Comparison of ENCODE assay signal across 8 cellular contexts in the genomic region with DNA sequence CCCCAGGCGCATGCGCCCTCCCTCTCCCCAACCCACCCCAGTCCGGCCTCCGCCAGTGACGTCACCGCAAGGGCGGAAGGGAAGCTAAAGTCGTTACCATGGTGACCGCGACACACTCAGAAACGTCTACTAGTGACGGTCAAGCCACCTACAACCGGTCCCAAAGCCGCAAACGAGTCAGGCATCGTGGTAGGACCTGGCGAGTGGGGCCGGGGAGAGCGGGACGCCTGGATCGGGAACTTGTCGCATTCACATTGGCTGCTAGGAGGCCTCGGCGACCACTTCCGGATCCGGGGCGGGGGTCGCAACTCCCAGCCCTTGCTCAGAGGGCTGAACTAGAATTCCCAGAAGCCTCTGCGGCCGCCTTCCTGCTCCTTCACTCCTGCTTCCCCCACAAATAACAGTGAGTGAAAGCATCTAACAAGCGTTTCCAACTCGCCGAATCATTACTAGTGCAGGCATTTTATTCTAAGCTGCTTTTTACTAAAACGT. TPM values are rescaled to one million over a fixed set of nuclear protein-coding genes. Genes with fewer than 3 reads are reported as not detected.
A peak's percentile ranks its signal among the peaks of the same experiment; 100 is the strongest.
DNase-seq lines count a peak whose midpoint lies in the region; ATAC-seq and TF ChIP-seq lines count a peak whose summit lies in the region.

Gene ZSCAN5A (minus strand): TSS at position 256 of the 492 bp plus-strand sequence. CDS start 89,793 bp downstream, outside the sequence.

- H3K4me3 Mint-ChIP-seq in T-cell: peak within 1 kb of the TSS; percentile 82 to 92 (median 87)

- peak within 1 kb of the TSS; percentile 96 for H3K18ac ChIP-seq in trophoblast cell (ENCODE audit: low read length)

- H3K27ac ChIP-seq in adipose tissue (ENCODE audit: low read depth, low read length) (peak within 1 kb of the TSS; percentile 98), trophoblast cell (ENCODE audit: low read depth, low read length) (peak within 1 kb of the TSS; percentile 91), transverse colon (peak within 1 kb of the TSS; percentile 93 to 97 (median 95))

- CTCF ChIA-PET in T-cell (lab: Charles Lee): interaction anchor here (0.6 to 1.8 kb wide), 4 partner anchors 19 to 88 kb away, joined by 3 to 6 read pairs (median 4); no protein-coding TSS in a partner anchor

- peak; percentile 66 for ATAC-seq in HG02870 (IDR thresholded peaks at IDR 0.05; ENCODE audit: unreplicated experiment)
- ATAC-seq in T-cell (replicated peaks in 1 of 4): peak; percentile 82 to 85 (median 84)

- intact Hi-C loops in cardiac septum (cut with DNase I) (loop anchor here (10.0 kb wide), 1 partner anchor 170 kb away; the partner anchor contains the start of gene ZNF444), transverse colon (cut with DNase I; ENCODE audit: low total_unique reads) (no loop called here)

- H2BK5ac ChIP-seq in trophoblast cell (ENCODE audit: low read depth, low read length, poor library complexity): peak within 1 kb of the TSS; percentile 98

- H3K79me2 ChIP-seq in trophoblast cell (ENCODE audit: control insufficient read depth, insufficient read depth, low read length, poor library complexity): peaks cover 7% of the 10 kb centered on the region

- H4K91ac ChIP-seq in trophoblast cell (ENCODE audit: low read depth, low read length): peak within 1 kb of the TSS; percentile 97

- H3K23ac ChIP-seq in trophoblast cell (ENCODE audit: low read length): no peak within 1 kb of the TSS

- H2AK5ac ChIP-seq in trophoblast cell (ENCODE audit: low read length): peak within 1 kb of the TSS; percentile 79

- H3K27me3 ChIP-seq in trophoblast cell (ENCODE audit: insufficient read depth, low read length): no peaks in the 10 kb centered on the region
- H3K27me3 ChIP-seq in transverse colon: no peaks in the 10 kb centered on the region

- H3K9me3 ChIP-seq in trophoblast cell (ENCODE audit: insufficient read depth, low read depth, low read length): no peaks in the 10 kb centered on the region
- H3K9me3 ChIP-seq in transverse colon: no peaks in the 10 kb centered on the region

- peak within 1 kb of the TSS; percentile 99 for H3K27ac Mint-ChIP-seq in T-cell

- WGBS in adipose tissue, 3 donors: 0 to 1% (median 0%) methylated on average over 33 to 34 of the region's 34 CpGs
- no CpG with 5 or more reads among the region's 34 CpGs for WGBS in trophoblast cell (ENCODE audit: extremely low coverage, insufficient coverage, insufficient read length)
- 0 to 1% methylated on average over 1 to 30 of the region's 34 CpGs for WGBS in transverse colon (ENCODE audit: low coverage in 1 of 2), 2 donors

- peaks cover 9% of the 10 kb centered on the region for H3K36me3 Mint-ChIP-seq in T-cell

- H3K4me2 ChIP-seq in trophoblast cell (ENCODE audit: low read length): peak within 1 kb of the TSS; percentile 86

- H3K4ac ChIP-seq in trophoblast cell (ENCODE audit: low read depth, low read length): peak within 1 kb of the TSS; percentile 80

- peaks cover 5 to 11% of the 10 kb centered on the region in 2 experiments for H3K4me1 ChIP-seq in trophoblast cell (ENCODE audit: control insufficient read depth in 1 of 2, insufficient read depth in 2 of 2, low read length in 2 of 2)
- H3K4me1 ChIP-seq in transverse colon: peaks cover 0 to 28% (median 9%) of the 10 kb centered on the region in 4 donors

- H2BK120ac ChIP-seq in trophoblast cell (ENCODE audit: insufficient read depth, low read length, poor library complexity): peak within 1 kb of the TSS; percentile 93

- in situ Hi-C loops in GM13977 (cut with MboI; ENCODE audit: low pct_unique_long_range_greater_than_20kb, low sequenced_read_pairs, unreplicated experiment) (loop anchor here (25.0 kb wide), 1 partner anchor 627 kb away; the partner anchor contains the start of gene EPN1), transverse colon (cut with MboI; ENCODE audit: low pct_ligation_motif_present in 1 of 4, low pct_unique_long_range_greater_than_20kb in 1 of 4, low sequenced_read_pairs in 3 of 4) (loop anchor here in 1 of 4 donors (25.0 kb wide), 1 partner anchor 227 kb away; no protein-coding TSS in a partner anchor)

- peak within 1 kb of the TSS; percentile 94 for H3K9ac ChIP-seq in trophoblast cell (ENCODE audit: low read length)

- peaks cover 14% of the 10 kb centered on the region for H3K79me1 ChIP-seq in trophoblast cell (ENCODE audit: low read length)

- H3K4me3 ChIP-seq in trophoblast cell (ENCODE audit: low read depth, low read length) (peak within 1 kb of the TSS; percentile 91), transverse colon (peak within 1 kb of the TSS; percentile 51 to 95 (median 61))

- no peaks in the 10 kb centered on the region for H3K9me3 Mint-ChIP-seq in T-cell

- H2BK12ac ChIP-seq in trophoblast cell (ENCODE audit: low read length): peak within 1 kb of the TSS; percentile 26

- H3K36me3 ChIP-seq in trophoblast cell (ENCODE audit: control insufficient read depth in 1 of 2, insufficient read depth in 2 of 2, low read length in 2 of 2) (peaks cover 0 to 2% of the 10 kb centered on the region in 2 experiments), transverse colon (no peaks in the 10 kb centered on the region)

- peak; percentile 43 for TF ChIP-seq POLR2A in transverse colon (IDR thresholded peaks at IDR 0.05)

- peaks cover 25 to 31% (median 26%) of the 10 kb centered on the region in 3 donors for H3K4me1 Mint-ChIP-seq in T-cell

- no peaks in the 10 kb centered on the region for H3K27me3 Mint-ChIP-seq in T-cell

- peak; percentile 92 for DNase-seq in GM13977 (ENCODE audit: low spot score)
- peak; percentile 98 for DNase-seq in NCI-H146 (lab: John Stamatoyannopoulos, UW)
- DNase-seq in T-cell: peak; percentile 93 to 99 (median 96)
- DNase-seq in cardiac septum (ENCODE audit: low spot score): peak; percentile 99
- DNase-seq in trophoblast cell: peak; percentile 92 to 98
- peak; percentile 98 for DNase-seq in transverse colon

- TF ChIP-seq EP300 in transverse colon (IDR thresholded peaks at IDR 0.05; ENCODE audit: low read depth): peak; percentile 34

- H3K14ac ChIP-seq in trophoblast cell (ENCODE audit: low read length): peak within 1 kb of the TSS; percentile 95

- peak within 1 kb of the TSS; percentile 98 for H4K12ac ChIP-seq in trophoblast cell (ENCODE audit: low read depth, low read length)

- TF ChIP-seq CTCF in GM13977 (IDR thresholded peaks at IDR 0.05; ENCODE audit: extremely low read depth, insufficient read depth, missing control alignments) (no peak), transverse colon (IDR thresholded peaks at IDR 0.05) (peak in 1 of 5 experiments; percentile 10)

- peak within 1 kb of the TSS; percentile 92 for H2AFZ ChIP-seq in trophoblast cell (ENCODE audit: insufficient read depth, low read length, poor library complexity)

- peak within 1 kb of the TSS; percentile 99 for H4K8ac ChIP-seq in trophoblast cell (ENCODE audit: low read depth, low read length)

- POLR2A ChIA-PET in T-cell (lab: Charles Lee): interaction anchor here (0.6 kb wide), 2 partner anchors 968 to 1309 kb away, joined by 4 to 8 read pairs; no protein-coding TSS in a partner anchor

RNA-seq across cellular contexts. Expression of gene ZSCAN5A, which starts in this region (rescaled TPM):
- total RNA-seq in T-cell (10 to 100 TPM in 4 of 5 donors, 1 to 10 TPM in 1; 9.5 to 12.7 (median 11.1) TPM), cardiac septum (24.4 TPM), transverse colon (10 to 100 TPM in 3 of 4 donors, 1 to 10 TPM in 1; 8.2 to 15.2 (median 12.6) TPM)
- polyA plus RNA-seq in adipose tissue: 1 to 10 TPM; 3.2 to 7.5 (median 4.3) TPM
- 6.4 and 6.9 TPM in 2 replicates for polyA plus RNA-seq in trophoblast cell (2013)

Comparison
In these comparisons a context has a peak if more than half of its experiments do, and no peak if none do; other contexts are left out.
1. Peak in every context shown above with its lines: DNase-seq, ATAC-seq, H3K4me3 ChIP-seq and H3K27ac ChIP-seq.